In the genomic region with DNA sequence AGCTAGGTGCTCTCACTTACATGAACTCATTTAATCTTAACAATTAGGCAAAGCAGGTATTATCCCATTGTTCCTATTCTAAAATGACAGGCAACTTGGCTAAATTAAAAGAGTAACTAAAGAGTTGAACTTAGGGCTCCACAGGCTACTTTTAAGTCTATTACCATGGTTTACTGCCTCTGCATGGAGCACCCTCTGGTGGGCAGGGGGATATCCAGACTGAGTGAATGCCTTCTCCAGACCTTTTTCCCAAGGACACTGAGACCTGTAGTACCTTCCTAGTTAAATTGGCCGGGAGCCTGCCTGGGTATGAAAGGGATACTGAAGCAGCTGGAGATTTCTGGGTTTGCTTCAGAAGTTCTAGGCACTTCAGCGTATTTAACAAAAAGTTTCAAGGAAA, we compare ENCODE assay signal across 17 cellular contexts.
DNase-seq lines count a peak whose midpoint lies in the region; ATAC-seq and TF ChIP-seq lines count a peak whose summit lies in the region.
"Had no signal": no experiment of that assay in that cellular context is flagged by ENCODE, and none has a peak within 500 bp of the region (broad histone marks: within the 10 kb centered on the region; RNA-seq: fewer than 3 reads in every experiment).

No MANE protein-coding gene starts in this region.

- peaks cover 23% of the 10 kb centered on the region for H3K4me1 ChIP-seq in GM23338 (ENCODE audit: insufficient read depth)
- no peaks in the 10 kb centered on the region for H3K4me1 ChIP-seq in SJCRH30
- H3K4me1 ChIP-seq in osteoblast (ENCODE audit: insufficient read depth, low read length): no peaks in the 10 kb centered on the region

- no peaks in the 10 kb centered on the region for H4K20me1 ChIP-seq in GM23338 (replicated peaks; ENCODE audit: insufficient read depth)
- H4K20me1 ChIP-seq in osteoblast (ENCODE audit: insufficient read depth, low read length): no peaks in the 10 kb centered on the region

- H3K4me3 ChIP-seq in GM23338: no peak overlapping the region
- H3K4me3 ChIP-seq in SJCRH30: no peak overlapping the region
- no peak overlapping the region for H3K4me3 ChIP-seq in osteoblast (ENCODE audit: insufficient read depth, low read length)
- H3K4me3 ChIP-seq: skin epidermis had no signal

- ATAC-seq in GM23338: peak; percentile 92

- no peaks in the 10 kb centered on the region; the same call in 2 of the 3 replicates for H3K9me3 Mint-ChIP-seq in GM23338

- H3K9me3 ChIP-seq in SJCRH30 (replicated peaks) (no peaks in the 10 kb centered on the region), osteoblast (ENCODE audit: low read depth, low read length) (no peaks in the 10 kb centered on the region)

- DNase-seq in GM23338 (ENCODE audit: low spot score) (peak; percentile 62), SJCRH30 (peak; percentile 4 to 15), iPS DF 4.7 (ENCODE audit: extremely low read depth, low spot score) (peak; percentile 22), HT-29 (ENCODE audit: low spot score) (no peak), NCI-H187 (lab: John Stamatoyannopoulos, UW) (no peak), osteoblast (ENCODE audit: insufficient read length, low spot score, missing footprints) (no peak)
- DNase-seq in activated CD4-positive, alpha-beta T cell treated with anti-CD3 and anti-CD28 coated beads for 48 hours: no peak
- DNase-seq: activated CD4-positive, alpha-beta T cell treated with anti-CD3 and anti-CD28 coated beads for 4 hours; activated T-cell treated with anti-CD3 and anti-CD28 coated beads for 4 hours; NCI-H1930; NCI-H774; SIG-M5; stimulated activated CD4-positive, alpha-beta T cell treated with anti-CD3 and anti-CD28 coated beads, Interleukin-4, amount 100 ng/mL, for 4 hours had no signal

- H3F3A ChIP-seq in GM23338 (replicated peaks; ENCODE audit: low read depth): no peaks in the 10 kb centered on the region

- H3K79me2 ChIP-seq in GM23338 (replicated peaks; ENCODE audit: insufficient read depth): no peaks in the 10 kb centered on the region
- no peaks in the 10 kb centered on the region for H3K79me2 ChIP-seq in osteoblast (ENCODE audit: insufficient read depth, low read length)

- H2AFZ ChIP-seq in GM23338 (no peak overlapping the region), osteoblast (ENCODE audit: low read length) (no peak overlapping the region)

- H3K4me3 Mint-ChIP-seq in GM23338: no peak overlapping the region
- H3K4me3 Mint-ChIP-seq: activated naive CD4-positive, alpha-beta T cell treated with anti-CD3 and anti-CD28 coated beads, Interleukin-2, amount 50 U/mL, for 24 hours had no signal

- H3K4me2 ChIP-seq in GM23338 (no peak overlapping the region), osteoblast (ENCODE audit: insufficient read depth, low read length) (no peak overlapping the region)

- TF ChIP-seq CTCF in 22Rv1 (IDR thresholded peaks at IDR 0.05): peak; percentile 35
- peak; percentile 67 to 78 for TF ChIP-seq CTCF in GM23338 (conservative IDR thresholded peaks at IDR 0.05; ENCODE audit: low read depth in 2 of 2)
- TF ChIP-seq CTCF in osteoblast (IDR thresholded peaks at IDR 0.05; ENCODE audit: extremely low read depth, low read depth, low read length): no peak

- no peaks in the 10 kb centered on the region for H3K36me3 ChIP-seq in GM23338 (ENCODE audit: insufficient read depth)
- H3K36me3 ChIP-seq in SJCRH30: no peaks in the 10 kb centered on the region
- H3K36me3 ChIP-seq in osteoblast (ENCODE audit: insufficient read depth, low read length): no peaks in the 10 kb centered on the region

- H3K27ac ChIP-seq in 22Rv1 (no peak overlapping the region), GM23338 (ENCODE audit: low read depth) (no peak overlapping the region), SJCRH30 (no peak overlapping the region), osteoblast (ENCODE audit: low read depth, low read length) (no peak overlapping the region)
- H3K27ac ChIP-seq: epithelial cell of prostate, skin epidermis had no signal

- H3K27ac Mint-ChIP-seq in GM23338: no peak overlapping the region
- H3K27ac Mint-ChIP-seq: activated naive CD4-positive, alpha-beta T cell treated with anti-CD3 and anti-CD28 coated beads, Interleukin-2, amount 50 U/mL, for 24 hours had no signal

- H3K9me2 ChIP-seq in GM23338 (ENCODE audit: insufficient read depth): peaks cover 11% of the 10 kb centered on the region

- no peaks in the 10 kb centered on the region for H3K27me3 Mint-ChIP-seq in GM23338 (ENCODE audit: insufficient read depth, low read depth, poor library complexity)
- H3K27me3 Mint-ChIP-seq: activated naive CD4-positive, alpha-beta T cell treated with anti-CD3 and anti-CD28 coated beads, Interleukin-2, amount 50 U/mL, for 24 hours had no signal

- no peaks in the 10 kb centered on the region for H3K36me3 Mint-ChIP-seq in GM23338 (ENCODE audit: low read depth)
- H3K36me3 Mint-ChIP-seq: activated naive CD4-positive, alpha-beta T cell treated with anti-CD3 and anti-CD28 coated beads, Interleukin-2, amount 50 U/mL, for 24 hours had no signal

- H3K4me1 Mint-ChIP-seq in GM23338: peaks cover 32% of the 10 kb centered on the region

- no peaks in the 10 kb centered on the region for H3K27me3 ChIP-seq in GM23338 (ENCODE audit: insufficient read depth)
- H3K27me3 ChIP-seq in SJCRH30: no peaks in the 10 kb centered on the region
- no peaks in the 10 kb centered on the region for H3K27me3 ChIP-seq in osteoblast (ENCODE audit: insufficient read depth, low read length)

TF ChIP-seq in GM23338, 12 proteins besides CTCF, POLR2A, EP300 and RAD21:
- TF ChIP-seq EZH2phosphoT487 (IDR thresholded peaks at IDR 0.05; ENCODE audit: unreplicated experiment) (no peak), ZNF331 (CRISPR knock-in tag; IDR thresholded peaks at IDR 0.05; ENCODE audit: low read depth) (no peak), STAT1 (IDR thresholded peaks at IDR 0.05; ENCODE audit: unreplicated experiment) (no peak), EZH2 (IDR thresholded peaks at IDR 0.05; ENCODE audit: low read depth, unreplicated experiment) (no peak)
- TF ChIP-seq, protein P1, sequence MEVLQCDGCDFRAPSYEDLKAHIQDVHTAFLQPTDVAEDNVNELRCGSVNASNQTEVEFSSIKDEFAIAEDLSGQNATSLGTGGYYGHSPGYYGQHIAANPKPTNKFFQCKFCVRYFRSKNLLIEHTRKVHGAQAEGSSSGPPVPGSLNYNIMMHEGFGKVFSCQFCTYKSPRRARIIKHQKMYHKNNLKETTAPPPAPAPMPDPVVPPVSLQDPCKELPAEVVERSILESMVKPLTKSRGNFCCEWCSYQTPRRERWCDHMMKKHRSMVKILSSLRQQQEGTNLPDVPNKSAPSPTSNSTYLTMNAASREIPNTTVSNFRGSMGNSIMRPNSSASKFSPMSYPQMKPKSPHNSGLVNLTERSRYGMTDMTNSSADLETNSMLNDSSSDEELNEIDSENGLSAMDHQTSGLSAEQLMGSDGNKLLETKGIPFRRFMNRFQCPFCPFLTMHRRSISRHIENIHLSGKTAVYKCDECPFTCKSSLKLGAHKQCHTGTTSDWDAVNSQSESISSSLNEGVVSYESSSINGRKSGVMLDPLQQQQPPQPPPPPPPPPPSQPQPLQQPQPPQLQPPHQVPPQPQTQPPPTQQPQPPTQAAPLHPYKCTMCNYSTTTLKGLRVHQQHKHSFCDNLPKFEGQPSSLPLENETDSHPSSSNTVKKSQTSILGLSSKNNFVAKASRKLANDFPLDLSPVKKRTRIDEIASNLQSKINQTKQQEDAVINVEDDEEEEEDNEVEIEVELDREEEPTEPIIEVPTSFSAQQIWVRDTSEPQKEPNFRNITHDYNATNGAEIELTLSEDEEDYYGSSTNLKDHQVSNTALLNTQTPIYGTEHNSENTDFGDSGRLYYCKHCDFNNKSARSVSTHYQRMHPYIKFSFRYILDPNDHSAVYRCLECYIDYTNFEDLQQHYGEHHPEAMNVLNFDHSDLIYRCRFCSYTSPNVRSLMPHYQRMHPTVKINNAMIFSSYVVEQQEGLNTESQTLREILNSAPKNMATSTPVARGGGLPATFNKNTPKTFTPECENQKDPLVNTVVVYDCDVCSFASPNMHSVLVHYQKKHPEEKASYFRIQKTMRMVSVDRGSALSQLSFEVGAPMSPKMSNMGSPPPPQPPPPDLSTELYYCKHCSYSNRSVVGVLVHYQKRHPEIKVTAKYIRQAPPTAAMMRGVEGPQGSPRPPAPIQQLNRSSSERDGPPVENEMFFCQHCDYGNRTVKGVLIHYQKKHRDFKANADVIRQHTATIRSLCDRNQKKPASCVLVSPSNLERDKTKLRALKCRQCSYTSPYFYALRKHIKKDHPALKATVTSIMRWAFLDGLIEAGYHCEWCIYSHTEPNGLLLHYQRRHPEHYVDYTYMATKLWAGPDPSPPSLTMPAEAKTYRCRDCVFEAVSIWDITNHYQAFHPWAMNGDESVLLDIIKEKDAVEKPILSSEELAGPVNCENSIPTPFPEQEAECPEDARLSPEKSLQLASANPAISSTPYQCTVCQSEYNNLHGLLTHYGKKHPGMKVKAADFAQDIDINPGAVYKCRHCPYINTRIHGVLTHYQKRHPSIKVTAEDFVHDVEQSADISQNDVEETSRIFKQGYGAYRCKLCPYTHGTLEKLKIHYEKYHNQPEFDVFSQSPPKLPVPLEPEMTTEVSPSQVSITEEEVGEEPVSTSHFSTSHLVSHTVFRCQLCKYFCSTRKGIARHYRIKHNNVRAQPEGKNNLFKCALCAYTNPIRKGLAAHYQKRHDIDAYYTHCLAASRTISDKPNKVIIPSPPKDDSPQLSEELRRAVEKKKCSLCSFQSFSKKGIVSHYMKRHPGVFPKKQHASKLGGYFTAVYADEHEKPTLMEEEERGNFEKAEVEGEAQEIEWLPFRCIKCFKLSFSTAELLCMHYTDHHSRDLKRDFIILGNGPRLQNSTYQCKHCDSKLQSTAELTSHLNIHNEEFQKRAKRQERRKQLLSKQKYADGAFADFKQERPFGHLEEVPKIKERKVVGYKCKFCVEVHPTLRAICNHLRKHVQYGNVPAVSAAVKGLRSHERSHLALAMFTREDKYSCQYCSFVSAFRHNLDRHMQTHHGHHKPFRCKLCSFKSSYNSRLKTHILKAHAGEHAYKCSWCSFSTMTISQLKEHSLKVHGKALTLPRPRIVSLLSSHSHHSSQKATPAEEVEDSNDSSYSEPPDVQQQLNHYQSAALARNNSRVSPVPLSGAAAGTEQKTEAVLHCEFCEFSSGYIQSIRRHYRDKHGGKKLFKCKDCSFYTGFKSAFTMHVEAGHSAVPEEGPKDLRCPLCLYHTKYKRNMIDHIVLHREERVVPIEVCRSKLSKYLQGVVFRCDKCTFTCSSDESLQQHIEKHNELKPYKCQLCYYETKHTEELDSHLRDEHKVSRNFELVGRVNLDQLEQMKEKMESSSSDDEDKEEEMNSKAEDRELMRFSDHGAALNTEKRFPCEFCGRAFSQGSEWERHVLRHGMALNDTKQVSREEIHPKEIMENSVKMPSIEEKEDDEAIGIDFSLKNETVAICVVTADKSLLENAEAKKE (CRISPR knock-in tag; IDR thresholded peaks at IDR 0.05): peak; percentile 59; the same call in 1 of the 2 replicates

Comparison
In these comparisons a context has a peak if more than half of its experiments do, and no peak if none do; other contexts are left out.
1. DNase-seq: peak in GM23338 (single experiment), SJCRH30 (2 of 2) and iPS DF 4.7 (single experiment); none in HT-29 (single experiment), NCI-H187 (0 of 2), osteoblast (single experiment) and activated CD4-positive, alpha-beta T cell treated with anti-CD3 and anti-CD28 coated beads for 48 hours (single experiment).